In genomic region chrX:115582035-115582870, GRCh38 we compare ENCODE assay signal across 12 cellular contexts. TPM values are rescaled to one million over a fixed set of nuclear protein-coding genes. Genes with fewer than 3 reads are reported as not detected.
DNase-seq lines count a peak whose midpoint lies in the region; ATAC-seq and TF ChIP-seq lines count a peak whose summit lies in the region.
"Had no signal": no experiment of that assay in that cellular context is flagged by ENCODE, and none has a peak within 500 bp of the region (broad histone marks: within the 10 kb centered on the region; RNA-seq: fewer than 3 reads in every experiment).

No MANE protein-coding gene starts in this region.

- H3K4me2 ChIP-seq in OCI-LY3 (ENCODE audit: low read length), result peak overlapping the region; percentile 4; the same call in 1 of the 2 replicates
- H3K4me2 ChIP-seq: KMS-11 had no signal

- no peaks in the 10 kb centered on the region for H3K79me2 ChIP-seq in OCI-LY3 (ENCODE audit: low read length)

- H3K36me3 Mint-ChIP-seq in mesothelial cell of epicardium (peaks cover 25% of the 10 kb centered on the region), type B pancreatic cell (peaks cover 27% of the 10 kb centered on the region), glutamatergic neuron (ENCODE audit: unreplicated experiment) (no peaks in the 10 kb centered on the region)

- H3K4me3 Mint-ChIP-seq in mesothelial cell of epicardium (peak overlapping the region; percentile 44), type B pancreatic cell (peak overlapping the region; percentile 77), glutamatergic neuron (ENCODE audit: unreplicated experiment) (no peak overlapping the region)

- no peaks in the 10 kb centered on the region for H3K9me3 ChIP-seq in OCI-LY3 (ENCODE audit: insufficient read depth, low read length)

- no peaks in the 10 kb centered on the region for H3K36me3 ChIP-seq in OCI-LY3 (replicated peaks; ENCODE audit: low read depth, low read length)

- TF ChIP-seq CTCF in OCI-LY3 (IDR thresholded peaks at IDR 0.05; ENCODE audit: low read depth, low read length) (no peak), epithelial cell of esophagus (IDR thresholded peaks at IDR 0.05; ENCODE audit: insufficient read depth, low read depth, low read length, missing control alignments) (no peak), mesothelial cell of epicardium (IDR thresholded peaks at IDR 0.05; ENCODE audit: unreplicated experiment) (no peak), type B pancreatic cell (conservative IDR thresholded peaks at IDR 0.05) (no peak), glutamatergic neuron (IDR thresholded peaks at IDR 0.05; ENCODE audit: partially characterized antibody, unreplicated experiment) (no peak)

- H3K9ac ChIP-seq in OCI-LY3 (ENCODE audit: low read length), result no peak overlapping the region
- H3K9ac ChIP-seq: KMS-11 had no signal

- H3K4me1 ChIP-seq in OCI-LY3 (ENCODE audit: low read length), result peaks cover 20% of the 10 kb centered on the region

- H3K27ac Mint-ChIP-seq in mesothelial cell of epicardium (peak overlapping the region; percentile 96), type B pancreatic cell (peak overlapping the region; percentile 89), glutamatergic neuron (ENCODE audit: unreplicated experiment) (no peak overlapping the region)

- H3K4me1 Mint-ChIP-seq in mesothelial cell of epicardium (peaks cover 56% of the 10 kb centered on the region), type B pancreatic cell (ENCODE audit: unreplicated experiment) (peaks cover 46% of the 10 kb centered on the region), glutamatergic neuron (ENCODE audit: low read depth, unreplicated experiment) (no peaks in the 10 kb centered on the region)

- H3K4me3 ChIP-seq in OCI-LY3 (ENCODE audit: low read length) (no peak overlapping the region), epithelial cell of esophagus (ENCODE audit: low read length) (no peak overlapping the region)

- H4K20me1 ChIP-seq in OCI-LY3 (ENCODE audit: insufficient read depth, low read length), result no peaks in the 10 kb centered on the region

- no peak overlapping the region for H2AFZ ChIP-seq in OCI-LY3 (ENCODE audit: low read depth, low read length)

- no peaks in the 10 kb centered on the region for H3K27me3 ChIP-seq in OCI-LY3 (ENCODE audit: low read depth, low read length)
- H3K27me3 ChIP-seq: brain microvascular endothelial cell had no signal

- H3K27me3 Mint-ChIP-seq in mesothelial cell of epicardium (ENCODE audit: low read depth) (no peaks in the 10 kb centered on the region), type B pancreatic cell (no peaks in the 10 kb centered on the region), glutamatergic neuron (ENCODE audit: unreplicated experiment) (no peaks in the 10 kb centered on the region)

- DNase-seq in epithelial cell of esophagus (ENCODE audit: low read depth), result peak; percentile 41
- DNase-seq in mesothelial cell of epicardium (ENCODE audit: low spot score in 2 of 2, unreplicated experiment in 2 of 2), result no peak
- DNase-seq in type B pancreatic cell (ENCODE audit: extremely low spot score, unreplicated experiment), result no peak
- DNase-seq in NCI-H146 (lab: John Stamatoyannopoulos, UW), result no peak
- no peak for DNase-seq in glutamatergic neuron
- DNase-seq: brain microvascular endothelial cell, HCEC 1CT had no signal

- H3K27ac ChIP-seq in OCI-LY3 (ENCODE audit: low read length), result no peak overlapping the region
- H3K27ac ChIP-seq: KMS-11, VCaP had no signal

- ATAC-seq in HG03095 (IDR thresholded peaks at IDR 0.05; ENCODE audit: unreplicated experiment), result no peak
- no peak for ATAC-seq in HG02840 (IDR thresholded peaks at IDR 0.05; ENCODE audit: low FRiP score, unreplicated experiment)

- H3K9me3 Mint-ChIP-seq in mesothelial cell of epicardium (peaks cover 6% of the 10 kb centered on the region), type B pancreatic cell (peaks cover 7% of the 10 kb centered on the region), glutamatergic neuron (ENCODE audit: unreplicated experiment) (no peaks in the 10 kb centered on the region)

RNA-seq across cellular contexts. Expression of gene PLS3, which starts 21.3 kb away (rescaled TPM):
- total RNA-seq in mesothelial cell of epicardium (417 to 443 TPM (median 428 TPM) in 3 replicates), type B pancreatic cell (ENCODE audit: low replicate concordance) (197 and 481 TPM in 2 replicates), glutamatergic neuron (ENCODE audit: unreplicated experiment) (17.8 TPM)

Comparison
In these comparisons a context has a peak if more than half of its experiments do, and no peak if none do; other contexts are left out.
1. RNA of gene PLS3, which starts 21.3 kb away (total RNA-seq): 417 to 443 TPM in mesothelial cell of epicardium and 197 to 481 TPM in type B pancreatic cell; 17.8 TPM in glutamatergic neuron (single experiment); every median in the first group is over 10 times any median in the second.